ENCODE assay signal across 2 cellular contexts in the genomic region with DNA sequence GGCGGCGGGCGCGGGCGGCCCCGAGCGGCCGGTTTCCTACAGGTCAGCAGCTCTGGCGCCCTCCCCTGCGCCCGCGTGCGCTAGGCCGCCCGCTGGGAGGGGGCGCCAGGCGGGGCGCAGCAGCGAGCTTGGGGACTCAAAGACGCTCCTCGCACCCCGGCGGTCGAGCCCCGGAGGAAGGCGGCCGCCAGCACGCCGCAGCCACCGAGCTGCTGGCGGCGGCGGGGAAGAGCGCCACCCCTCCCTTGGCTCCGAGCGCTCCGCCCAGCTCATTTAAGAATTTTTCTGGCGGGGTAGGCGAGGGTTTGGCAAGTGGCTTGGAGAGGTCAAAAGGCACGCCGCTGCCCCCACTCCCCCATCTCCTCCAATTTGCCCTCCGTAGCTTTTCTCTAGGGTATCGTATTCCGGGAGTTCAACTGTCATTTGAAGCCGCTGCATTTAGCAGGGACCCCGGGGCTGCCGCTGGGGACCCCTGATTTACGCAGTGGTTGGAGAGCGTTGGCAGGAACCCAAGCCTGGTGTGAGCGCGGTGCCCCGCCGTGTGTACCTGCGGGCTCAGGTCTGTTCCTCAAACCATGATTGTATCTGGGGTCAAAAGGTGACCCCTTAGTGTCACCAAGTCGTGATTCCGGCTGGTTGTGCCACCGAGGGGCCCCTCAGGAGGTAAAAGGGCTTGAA.
TF ChIP-seq lines count a peak whose summit lies in the region.

No MANE protein-coding gene starts in this region.

TF ChIP-seq in IMR-90, 13 proteins besides CTCF, POLR2A, EP300 and RAD21 (continued from another document):
- TF ChIP-seq SMC3 (IDR thresholded peaks at IDR 0.05; ENCODE audit: low read depth, low read length) (no peak), RCOR1 (IDR thresholded peaks at IDR 0.05; ENCODE audit: insufficient replicate concordance, low read length) (no peak), BHLHE40 (IDR thresholded peaks at IDR 0.05; ENCODE audit: low read depth, low read length) (no peak), CHD1 (IDR thresholded peaks at IDR 0.05; ENCODE audit: low read depth, low read length) (0 out of 2 replicates have a peak, but pooled peaks have one; percentile 33)

TF ChIP-seq in SK-N-SH treated with all-trans-retinoic acid at 6 μM for 48 hours, 23 proteins besides CTCF, POLR2A, EP300 and RAD21 (continued from another document):
- TF ChIP-seq, protein P1, sequence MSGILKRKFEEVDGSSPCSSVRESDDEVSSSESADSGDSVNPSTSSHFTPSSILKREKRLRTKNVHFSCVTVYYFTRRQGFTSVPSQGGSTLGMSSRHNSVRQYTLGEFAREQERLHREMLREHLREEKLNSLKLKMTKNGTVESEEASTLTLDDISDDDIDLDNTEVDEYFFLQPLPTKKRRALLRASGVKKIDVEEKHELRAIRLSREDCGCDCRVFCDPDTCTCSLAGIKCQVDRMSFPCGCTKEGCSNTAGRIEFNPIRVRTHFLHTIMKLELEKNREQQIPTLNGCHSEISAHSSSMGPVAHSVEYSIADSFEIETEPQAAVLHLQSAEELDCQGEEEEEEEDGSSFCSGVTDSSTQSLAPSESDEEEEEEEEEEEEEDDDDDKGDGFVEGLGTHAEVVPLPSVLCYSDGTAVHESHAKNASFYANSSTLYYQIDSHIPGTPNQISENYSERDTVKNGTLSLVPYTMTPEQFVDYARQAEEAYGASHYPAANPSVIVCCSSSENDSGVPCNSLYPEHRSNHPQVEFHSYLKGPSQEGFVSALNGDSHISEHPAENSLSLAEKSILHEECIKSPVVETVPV (CRISPR knock-in tag; IDR thresholded peaks at IDR 0.05), result no peak
- TF ChIP-seq, protein P2, sequence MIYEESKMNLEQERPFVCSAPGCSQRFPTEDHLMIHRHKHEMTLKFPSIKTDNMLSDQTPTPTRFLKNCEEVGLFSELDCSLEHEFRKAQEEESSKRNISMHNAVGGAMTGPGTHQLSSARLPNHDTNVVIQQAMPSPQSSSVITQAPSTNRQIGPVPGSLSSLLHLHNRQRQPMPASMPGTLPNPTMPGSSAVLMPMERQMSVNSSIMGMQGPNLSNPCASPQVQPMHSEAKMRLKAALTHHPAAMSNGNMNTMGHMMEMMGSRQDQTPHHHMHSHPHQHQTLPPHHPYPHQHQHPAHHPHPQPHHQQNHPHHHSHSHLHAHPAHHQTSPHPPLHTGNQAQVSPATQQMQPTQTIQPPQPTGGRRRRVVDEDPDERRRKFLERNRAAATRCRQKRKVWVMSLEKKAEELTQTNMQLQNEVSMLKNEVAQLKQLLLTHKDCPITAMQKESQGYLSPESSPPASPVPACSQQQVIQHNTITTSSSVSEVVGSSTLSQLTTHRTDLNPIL (CRISPR knock-in tag; IDR thresholded peaks at IDR 0.05; ENCODE audit: low read depth), result no peak
- no peak for TF ChIP-seq GLIS3 (CRISPR knock-in tag; IDR thresholded peaks at IDR 0.05)
- no peak for TF ChIP-seq ARNTL (CRISPR knock-in tag; IDR thresholded peaks at IDR 0.05; ENCODE audit: borderline replicate concordance, low read depth)
- no peak for TF ChIP-seq ZNF70 (CRISPR knock-in tag; IDR thresholded peaks at IDR 0.05)
- TF ChIP-seq BACH2 (CRISPR knock-in tag; IDR thresholded peaks at IDR 0.05; ENCODE audit: borderline replicate concordance), result no peak
- TF ChIP-seq, protein P3, sequence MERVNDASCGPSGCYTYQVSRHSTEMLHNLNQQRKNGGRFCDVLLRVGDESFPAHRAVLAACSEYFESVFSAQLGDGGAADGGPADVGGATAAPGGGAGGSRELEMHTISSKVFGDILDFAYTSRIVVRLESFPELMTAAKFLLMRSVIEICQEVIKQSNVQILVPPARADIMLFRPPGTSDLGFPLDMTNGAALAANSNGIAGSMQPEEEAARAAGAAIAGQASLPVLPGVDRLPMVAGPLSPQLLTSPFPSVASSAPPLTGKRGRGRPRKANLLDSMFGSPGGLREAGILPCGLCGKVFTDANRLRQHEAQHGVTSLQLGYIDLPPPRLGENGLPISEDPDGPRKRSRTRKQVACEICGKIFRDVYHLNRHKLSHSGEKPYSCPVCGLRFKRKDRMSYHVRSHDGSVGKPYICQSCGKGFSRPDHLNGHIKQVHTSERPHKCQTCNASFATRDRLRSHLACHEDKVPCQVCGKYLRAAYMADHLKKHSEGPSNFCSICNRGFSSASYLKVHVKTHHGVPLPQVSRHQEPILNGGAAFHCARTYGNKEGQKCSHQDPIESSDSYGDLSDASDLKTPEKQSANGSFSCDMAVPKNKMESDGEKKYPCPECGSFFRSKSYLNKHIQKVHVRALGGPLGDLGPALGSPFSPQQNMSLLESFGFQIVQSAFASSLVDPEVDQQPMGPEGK (CRISPR knock-in tag; IDR thresholded peaks at IDR 0.05; ENCODE audit: borderline replicate concordance), result no peak
- TF ChIP-seq ZFP30 (CRISPR knock-in tag; IDR thresholded peaks at IDR 0.05), result no peak
- no peak for TF ChIP-seq PPARA (CRISPR knock-in tag; IDR thresholded peaks at IDR 0.05; ENCODE audit: borderline replicate concordance)
- no peak for TF ChIP-seq OSR1 (CRISPR knock-in tag; IDR thresholded peaks at IDR 0.05)
- TF ChIP-seq ZFP3 (CRISPR knock-in tag; IDR thresholded peaks at IDR 0.05), result no peak
- TF ChIP-seq ZNF8 (CRISPR knock-in tag; IDR thresholded peaks at IDR 0.05), result no peak
